ENCODE assay signal across 28 cellular contexts in the genomic region with DNA sequence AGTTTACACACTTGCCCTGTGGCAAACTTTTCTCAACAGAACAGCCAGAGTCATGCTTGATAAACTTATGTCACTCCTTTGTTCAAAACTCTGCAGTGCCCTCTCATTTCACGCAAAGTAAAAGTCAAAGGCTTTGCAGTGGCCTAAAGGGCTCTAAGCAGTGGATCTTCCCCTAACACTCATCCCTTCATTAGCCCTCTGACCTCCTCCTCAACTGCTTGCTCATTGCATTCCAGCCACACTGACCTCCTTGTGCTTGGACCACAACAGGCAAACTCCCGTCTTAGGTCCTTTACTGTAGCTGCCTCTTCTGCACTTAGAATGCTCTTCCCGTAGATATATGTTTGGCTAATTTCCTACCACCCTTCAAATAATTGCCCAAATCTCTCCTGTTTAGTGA. TPM values are rescaled to one million over a fixed set of nuclear protein-coding genes. Genes with fewer than 3 reads are reported as not detected.
DNase-seq lines count a peak whose midpoint lies in the region; ATAC-seq and TF ChIP-seq lines count a peak whose summit lies in the region.
"Had no signal": no experiment of that assay in that cellular context is flagged by ENCODE, and none has a peak within 500 bp of the region (broad histone marks: within the 10 kb centered on the region; RNA-seq: fewer than 3 reads in every experiment).

No MANE protein-coding gene starts in this region.

- no TSS peak for BruUV-seq in IMR-90 (replicated peaks; lab: Mats Ljungman, UMichigan)

- CTCF ChIA-PET in IMR-90 (lab: Yijun Ruan, JAX) = no interaction called here

- H2BK120ac ChIP-seq in IMR-90 (ENCODE audit: low read depth, low read length) = no peak overlapping the region
- no peak overlapping the region for H2BK120ac ChIP-seq in mesenchymal stem cell (ENCODE audit: low read depth, low read length)
- H2BK120ac ChIP-seq in trophoblast cell (ENCODE audit: insufficient read depth, low read length, poor library complexity) = no peak overlapping the region

- H3K23ac ChIP-seq in IMR-90 (ENCODE audit: low read depth, low read length) (peak overlapping the region; percentile 24; the same call in 1 of the 2 replicates), mesenchymal stem cell (ENCODE audit: low read length in 2 of 2) (no peak overlapping the region), trophoblast cell (ENCODE audit: low read length) (no peak overlapping the region)

- intact Hi-C loops in IMR-90 (cut with micrococcal nuclease) = loop anchor here (1.0 kb wide), 1 partner anchor 12 kb away; no protein-coding TSS in a partner anchor
- intact Hi-C loops in activated T-helper 2 cell treated with anti-CD3 and anti-CD28 coated beads, Interferon-gamma antibody, Interleukin-2, Interleukin-4, amounts not matched to agents 10 μg/mL and 5 μg/mL and 100 μg/mL, durations not matched to agents 14 hours and 24 hours and 36 hours (cut with micrococcal nuclease) = no loop called here

- H3K9me3 ChIP-seq in IMR-90 (ENCODE audit: control insufficient read depth, insufficient read depth, low read length) = no peaks in the 10 kb centered on the region
- no peaks in the 10 kb centered on the region for H3K9me3 ChIP-seq in mesenchymal stem cell (ENCODE audit: control insufficient read depth, low read length)
- no peaks in the 10 kb centered on the region for H3K9me3 ChIP-seq in trophoblast cell (ENCODE audit: insufficient read depth, low read depth, low read length)
- H3K9me3 ChIP-seq: A549 had no signal

- H3K36me3 Mint-ChIP-seq in activated T-helper 2 cell treated with anti-CD3 and anti-CD28 coated beads, Interferon-gamma antibody, Interleukin-2, Interleukin-4, amounts not matched to agents 10 μg/mL and 5 μg/mL and 100 μg/mL, durations not matched to agents 14 hours and 24 hours and 36 hours (ENCODE audit: low read depth) = no peaks in the 10 kb centered on the region
- no peaks in the 10 kb centered on the region for H3K36me3 Mint-ChIP-seq in activated T-cell treated with anti-CD3 and anti-CD28 coated beads, Interleukin-2, amount 50 U/mL, for 4 hours (ENCODE audit: insufficient read depth)
- H3K36me3 Mint-ChIP-seq: IgD-negative memory B cell had no signal

- no peaks in the 10 kb centered on the region for H4K20me1 ChIP-seq in IMR-90 (ENCODE audit: insufficient read depth, low read length)

- POLR2A ChIA-PET in IMR-90 (lab: Charles Lee; ENCODE audit: unreplicated experiment) = no interaction called here

- no peak overlapping the region for H2BK20ac ChIP-seq in IMR-90 (ENCODE audit: low read depth, low read length)

- no peak overlapping the region for H3K56ac ChIP-seq in IMR-90 (ENCODE audit: extremely low read depth, insufficient read depth, low read length)

- H3K4me1 Mint-ChIP-seq in activated T-helper 2 cell treated with anti-CD3 and anti-CD28 coated beads, Interferon-gamma antibody, Interleukin-2, Interleukin-4, amounts not matched to agents 10 μg/mL and 5 μg/mL and 100 μg/mL, durations not matched to agents 14 hours and 24 hours and 36 hours (ENCODE audit: low read depth) = peaks cover 7% of the 10 kb centered on the region
- peaks cover 13% of the 10 kb centered on the region for H3K4me1 Mint-ChIP-seq in activated T-cell treated with anti-CD3 and anti-CD28 coated beads, Interleukin-2, amount 50 U/mL, for 4 hours (ENCODE audit: low read depth)

- H2BK5ac ChIP-seq in IMR-90 (ENCODE audit: low read depth, low read length, poor library complexity, severe bottlenecking) = no peak overlapping the region
- no peak overlapping the region for H2BK5ac ChIP-seq in mesenchymal stem cell (ENCODE audit: low read depth, low read length, poor library complexity, severe bottlenecking)
- no peak overlapping the region for H2BK5ac ChIP-seq in trophoblast cell (ENCODE audit: low read depth, low read length, poor library complexity)

- peaks cover 46% of the 10 kb centered on the region for H3K27me3 Mint-ChIP-seq in activated T-helper 2 cell treated with anti-CD3 and anti-CD28 coated beads, Interferon-gamma antibody, Interleukin-2, Interleukin-4, amounts not matched to agents 10 μg/mL and 5 μg/mL and 100 μg/mL, durations not matched to agents 14 hours and 24 hours and 36 hours (ENCODE audit: low read depth)
- peaks cover 21% of the 10 kb centered on the region for H3K27me3 Mint-ChIP-seq in activated T-cell treated with anti-CD3 and anti-CD28 coated beads, Interleukin-2, amount 50 U/mL, for 4 hours (ENCODE audit: low read depth)

- H3K14ac ChIP-seq in IMR-90 (replicated peaks; ENCODE audit: low read depth, low read length) = peak overlapping the region; percentile 3
- H3K14ac ChIP-seq in mesenchymal stem cell (ENCODE audit: low read length in 2 of 2) = no peak overlapping the region
- no peak overlapping the region for H3K14ac ChIP-seq in trophoblast cell (ENCODE audit: low read length)

- no peak overlapping the region for H3K27ac Mint-ChIP-seq in activated T-helper 2 cell treated with anti-CD3 and anti-CD28 coated beads, Interferon-gamma antibody, Interleukin-2, Interleukin-4, amounts not matched to agents 10 μg/mL and 5 μg/mL and 100 μg/mL, durations not matched to agents 14 hours and 24 hours and 36 hours
- H3K27ac Mint-ChIP-seq: CD4-positive, alpha-beta memory T cell; IgD-negative memory B cell had no signal

- H3K9ac ChIP-seq in IMR-90 (ENCODE audit: low read depth, low read length) (no peak overlapping the region), mesenchymal stem cell (ENCODE audit: low read length) (no peak overlapping the region), trophoblast cell (ENCODE audit: low read length) (no peak overlapping the region)
- H3K9ac ChIP-seq: KMS-11 had no signal

- no peak for TF ChIP-seq RAD21 in IMR-90 (IDR thresholded peaks at IDR 0.05; ENCODE audit: low read length)

- no peak for TF ChIP-seq CTCF in IMR-90 (conservative IDR thresholded peaks at IDR 0.05; ENCODE audit: low read depth, low read length)
- TF ChIP-seq CTCF in fibroblast of mammary gland (conservative IDR thresholded peaks at IDR 0.05; ENCODE audit: control insufficient read depth, insufficient read depth, low read depth, low read length) = no peak

- H3K27me3 ChIP-seq in IMR-90 (ENCODE audit: control insufficient read depth, insufficient read depth, low read length) (no peaks in the 10 kb centered on the region), mesenchymal stem cell (ENCODE audit: control insufficient read depth in 1 of 2, insufficient read depth in 1 of 2, low read length in 2 of 2) (no peaks in the 10 kb centered on the region), trophoblast cell (ENCODE audit: insufficient read depth, low read length) (no peaks in the 10 kb centered on the region)

- H3K4me3 ChIP-seq in IMR-90 (ENCODE audit: insufficient read depth, low read depth, low read length) (no peak overlapping the region), fibroblast of mammary gland (ENCODE audit: control insufficient read depth, low read depth, low read length) (no peak overlapping the region), mesenchymal stem cell (ENCODE audit: insufficient read depth in 1 of 2, low read depth in 1 of 2, low read length in 2 of 2) (no peak overlapping the region), trophoblast cell (ENCODE audit: low read depth, low read length) (no peak overlapping the region)
- H3K4me3 ChIP-seq: A549, SK-N-MC had no signal

- H3K36me3 ChIP-seq in IMR-90 (ENCODE audit: control insufficient read depth, insufficient read depth, low read length) (no peaks in the 10 kb centered on the region), mesenchymal stem cell (ENCODE audit: control insufficient read depth in 1 of 2, insufficient read depth in 2 of 2, low read depth in 1 of 2, low read length in 2 of 2) (no peaks in the 10 kb centered on the region), trophoblast cell (ENCODE audit: control insufficient read depth in 1 of 2, insufficient read depth in 2 of 2, low read length in 2 of 2) (peaks cover 0 to 2% of the 10 kb centered on the region in 2 experiments)

- dilution Hi-C loops in IMR-90 (cut with HindIII; ENCODE audit: low sequenced_read_pairs, unreplicated experiment) = no loop called here

- H3K79me1 ChIP-seq in IMR-90 (ENCODE audit: low read depth in 1 of 2, low read length in 2 of 2) (peaks cover 17 to 34% of the 10 kb centered on the region in 2 experiments), mesenchymal stem cell (replicated peaks; ENCODE audit: low read length, poor library complexity, severe bottlenecking) (peaks cover 29% of the 10 kb centered on the region), trophoblast cell (ENCODE audit: low read length) (peaks cover 12% of the 10 kb centered on the region)

- no peak overlapping the region for H2BK15ac ChIP-seq in IMR-90 (ENCODE audit: low read depth, low read length)
- H2BK15ac ChIP-seq in mesenchymal stem cell (ENCODE audit: low read depth, poor library complexity, severe bottlenecking) = no peak overlapping the region

- H3K9me1 ChIP-seq in IMR-90 (ENCODE audit: insufficient read depth, low read length) = peaks cover 10% of the 10 kb centered on the region

- H4K91ac ChIP-seq in IMR-90 (ENCODE audit: insufficient read depth, low read depth, low read length) = no peak overlapping the region
- no peak overlapping the region for H4K91ac ChIP-seq in mesenchymal stem cell (ENCODE audit: low read length)
- H4K91ac ChIP-seq in trophoblast cell (ENCODE audit: low read depth, low read length) = no peak overlapping the region

- H2AFZ ChIP-seq in IMR-90 (replicated peaks; ENCODE audit: low read length, poor library complexity) (no peak overlapping the region), mesenchymal stem cell (ENCODE audit: low read depth, low read length) (no peak overlapping the region), trophoblast cell (ENCODE audit: insufficient read depth, low read length, poor library complexity) (no peak overlapping the region)

- H3K4me2 ChIP-seq in IMR-90 (ENCODE audit: low read depth, low read length) (no peak overlapping the region), mesenchymal stem cell (ENCODE audit: low read length, poor library complexity, severe bottlenecking) (no peak overlapping the region), trophoblast cell (ENCODE audit: low read length) (no peak overlapping the region)
- H3K4me2 ChIP-seq: A549, KMS-11 had no signal

- H3K4me3 Mint-ChIP-seq in activated T-helper 2 cell treated with anti-CD3 and anti-CD28 coated beads, Interferon-gamma antibody, Interleukin-2, Interleukin-4, amounts not matched to agents 10 μg/mL and 5 μg/mL and 100 μg/mL, durations not matched to agents 14 hours and 24 hours and 36 hours (ENCODE audit: low read depth) = no peak overlapping the region
- no peak overlapping the region for H3K4me3 Mint-ChIP-seq in activated T-cell treated with anti-CD3 and anti-CD28 coated beads, Interleukin-2, amount 50 U/mL, for 4 hours
- H3K4me3 Mint-ChIP-seq: CD4-positive, alpha-beta memory T cell; IgD-negative memory B cell had no signal

- H3K9me3 Mint-ChIP-seq in activated T-helper 2 cell treated with anti-CD3 and anti-CD28 coated beads, Interferon-gamma antibody, Interleukin-2, Interleukin-4, amounts not matched to agents 10 μg/mL and 5 μg/mL and 100 μg/mL, durations not matched to agents 14 hours and 24 hours and 36 hours = no peaks in the 10 kb centered on the region
- H3K9me3 Mint-ChIP-seq in activated T-cell treated with anti-CD3 and anti-CD28 coated beads, Interleukin-2, amount 50 U/mL, for 4 hours = no peaks in the 10 kb centered on the region

- H3K18ac ChIP-seq in IMR-90 (ENCODE audit: low read depth, low read length) (no peak overlapping the region), mesenchymal stem cell (ENCODE audit: low read depth in 1 of 2, low read length in 2 of 2) (no peak overlapping the region), trophoblast cell (ENCODE audit: low read length) (no peak overlapping the region)

- no peak overlapping the region for H2AK5ac ChIP-seq in IMR-90 (ENCODE audit: low read depth, low read length)
- H2AK5ac ChIP-seq in mesenchymal stem cell (ENCODE audit: low read length, severe bottlenecking) = no peak overlapping the region
- H2AK5ac ChIP-seq in trophoblast cell (ENCODE audit: low read length) = no peak overlapping the region

- WGBS in IMR-90 (ENCODE audit: extremely low coverage in 2 of 2, insufficient read length in 1 of 2), 2 experiments = 67% methylated on average over 1 of the region's 3 CpGs; no CpG with 5 or more reads in 1 of the 2 experiments
- 66% methylated on average over 2 of the region's 3 CpGs for WGBS in mesenchymal stem cell
- WGBS in trophoblast cell (ENCODE audit: extremely low coverage, insufficient coverage, insufficient read length) = no CpG with 5 or more reads among the region's 3 CpGs

- H3K4me1 ChIP-seq in IMR-90 (ENCODE audit: control insufficient read depth, insufficient read depth, low read length) (peaks cover 2% of the 10 kb centered on the region; the same call in 1 of the 2 replicates), mesenchymal stem cell (ENCODE audit: control insufficient read depth, insufficient read depth, low read depth, low read length) (no peaks in the 10 kb centered on the region), trophoblast cell (ENCODE audit: control insufficient read depth in 1 of 2, insufficient read depth in 2 of 2, low read length in 2 of 2) (peaks cover 9 to 22% of the 10 kb centered on the region in 2 experiments)

- no peak overlapping the region for H3K27ac ChIP-seq in IMR-90 (ENCODE audit: insufficient read depth, low read length)
- no peak overlapping the region for H3K27ac ChIP-seq in mesenchymal stem cell (ENCODE audit: low read length, poor library complexity, severe bottlenecking)
- H3K27ac ChIP-seq in trophoblast cell (ENCODE audit: low read depth, low read length) = peak overlapping the region; percentile 61
- H3K27ac ChIP-seq: A549, KMS-11, SK-N-MC had no signal

- peak; percentile 31 for DNase-seq in IMR-90
- peak; percentile 50 for DNase-seq in fibroblast of mammary gland (ENCODE audit: low read depth)
- DNase-seq in mesenchymal stem cell = peak; percentile 4
- DNase-seq in trophoblast cell = no peak
- no peak for DNase-seq in activated T-helper 2 cell treated with anti-CD3 and anti-CD28 coated beads, Interferon-gamma antibody, Interleukin-2, Interleukin-4, amounts not matched to agents 10 μg/mL and 5 μg/mL and 100 μg/mL, durations not matched to agents 14 hours and 24 hours and 36 hours (ENCODE audit: low spot score)
- no peak for DNase-seq in NCI-H2029 treated with DMSO at 0.1 percent for 48 hours (lab: John Stamatoyannopoulos, UW)
- no peak for DNase-seq in stimulated activated CD4-positive, alpha-beta T cell treated with anti-CD3 and anti-CD28 coated beads, Interleukin-12 subunit alpha, Interleukin-12 subunit beta, amount 100 ng/mL, for 4 hours
- no peak for DNase-seq in activated T-cell treated with anti-CD3 and anti-CD28 coated beads, Interleukin-2, amount 50 U/mL, for 4 hours
- DNase-seq: C1 segment of cervical spinal cord; CD4-positive, alpha-beta memory T cell; COR-L47; DMS53; GOT3; MM.1S; NCI-H1048; NCI-H1417; NCI-H1694; NCI-H2081; NCI-H2171 treated with DMSO at 0.1 percent for 48 hours; NCI-H446; NCI-H524 treated with DMSO at 0.1 percent for 48 hours; NCI-H774; SIG-M5 had no signal

- H2AK9ac ChIP-seq in IMR-90 (replicated peaks; ENCODE audit: low read depth, low read length, poor library complexity) = no peak overlapping the region

- no peak overlapping the region for H4K12ac ChIP-seq in trophoblast cell (ENCODE audit: low read depth, low read length)

- no peak overlapping the region for H4K8ac ChIP-seq in IMR-90 (ENCODE audit: low read depth in 2 of 2, low read length in 2 of 2)
- H4K8ac ChIP-seq in mesenchymal stem cell (ENCODE audit: low read length) = no peak overlapping the region
- no peak overlapping the region for H4K8ac ChIP-seq in trophoblast cell (ENCODE audit: low read depth, low read length)

- no peak for TF ChIP-seq POLR2A in IMR-90 (IDR thresholded peaks at IDR 0.05; ENCODE audit: low read depth, low read length)

- no peak overlapping the region for H4K5ac ChIP-seq in IMR-90 (ENCODE audit: low read depth, low read length)

- H3K4ac ChIP-seq in IMR-90 (ENCODE audit: low read depth, low read length) (no peak overlapping the region), mesenchymal stem cell (ENCODE audit: low read depth in 1 of 2, low read length in 2 of 2) (no peak overlapping the region), trophoblast cell (ENCODE audit: low read depth, low read length) (no peak overlapping the region)

- no peak overlapping the region for H2BK12ac ChIP-seq in mesenchymal stem cell (ENCODE audit: low read length in 2 of 2)
- H2BK12ac ChIP-seq in trophoblast cell (ENCODE audit: low read length) = no peak overlapping the region

- in situ Hi-C loops in IMR-90 (cut with MboI; ENCODE audit: low sequenced_read_pairs) = loop anchor here (5.0 kb wide), 1 partner anchor 55 kb away; no protein-coding TSS in a partner anchor

- peaks cover under 1% of the 10 kb centered on the region for H3K79me2 ChIP-seq in trophoblast cell (ENCODE audit: control insufficient read depth, insufficient read depth, low read length, poor library complexity)

- ATAC-seq in IMR-90 (ENCODE audit: low read depth) = peak; percentile 34; the same call in 1 of the 2 replicates
- no peak for ATAC-seq in activated T-cell treated with anti-CD3 and anti-CD28 coated beads, Interleukin-2, amount 50 U/mL, for 4 hours
- ATAC-seq: A549, HCT116 had no signal

RNA-seq across cellular contexts. Expression of gene PRDM5, which starts 5.6 kb away (rescaled TPM):
- 10.8 and 12.8 TPM in 2 replicates for total RNA-seq in IMR-90 (2012; rRNA removed)
- 3.6 and 4.1 TPM in 2 replicates for polyA plus RNA-seq in IMR-90 (2012; rRNA removed)
- 1.3 and 2.1 TPM in 2 replicates for polyA plus RNA-seq in IMR-90 (2012; cell fraction: cytosol; rRNA removed)
- 1.8 and 10.7 TPM in 2 replicates for polyA plus RNA-seq in IMR-90 (2012; cell fraction: nucleus; rRNA removed; ENCODE audit: low replicate concordance)
- 3.0 TPM for polyA plus RNA-seq in mesenchymal stem cell (2013, experiment 1 of 2)
- polyA plus RNA-seq in mesenchymal stem cell (2013, experiment 2 of 2) = 2.8 TPM
- 5.8 and 6.9 TPM in 2 replicates for polyA plus RNA-seq in trophoblast cell (2013)
- total RNA-seq in activated T-helper 2 cell treated with anti-CD3 and anti-CD28 coated beads, Interferon-gamma antibody, Interleukin-2, Interleukin-4, amounts not matched to agents 10 μg/mL and 5 μg/mL and 100 μg/mL, durations not matched to agents 14 hours and 24 hours and 36 hours = 0.18 TPM in 1 of 2 replicates, not detected in the other
- under 1 TPM; 0.08 to 0.37 (median 0.33) TPM for total RNA-seq in activated T-cell treated with anti-CD3 and anti-CD28 coated beads, Interleukin-2, amount 50 U/mL, for 4 hours
- polyA plus RNA-seq: IgD-negative memory B cell had no signal

Comparison
In these comparisons a context has a peak if more than half of its experiments do, and no peak if none do; other contexts are left out.
1. DNase-seq: peak in IMR-90 (single experiment), fibroblast of mammary gland (single experiment) and mesenchymal stem cell (single experiment); none in trophoblast cell (0 of 2), activated T-helper 2 cell treated with anti-CD3 and anti-CD28 coated beads, Interferon-gamma antibody, Interleukin-2, Interleukin-4, amounts not matched to agents 10 μg/mL and 5 μg/mL and 100 μg/mL, durations not matched to agents 14 hours and 24 hours and 36 hours (single experiment), NCI-H2029 treated with DMSO at 0.1 percent for 48 hours (single experiment), stimulated activated CD4-positive, alpha-beta T cell treated with anti-CD3 and anti-CD28 coated beads, Interleukin-12 subunit alpha, Interleukin-12 subunit beta, amount 100 ng/mL, for 4 hours (single experiment) and activated T-cell treated with anti-CD3 and anti-CD28 coated beads, Interleukin-2, amount 50 U/mL, for 4 hours (single experiment).